ENCODE assay signal across 8 cellular contexts in the genomic region with DNA sequence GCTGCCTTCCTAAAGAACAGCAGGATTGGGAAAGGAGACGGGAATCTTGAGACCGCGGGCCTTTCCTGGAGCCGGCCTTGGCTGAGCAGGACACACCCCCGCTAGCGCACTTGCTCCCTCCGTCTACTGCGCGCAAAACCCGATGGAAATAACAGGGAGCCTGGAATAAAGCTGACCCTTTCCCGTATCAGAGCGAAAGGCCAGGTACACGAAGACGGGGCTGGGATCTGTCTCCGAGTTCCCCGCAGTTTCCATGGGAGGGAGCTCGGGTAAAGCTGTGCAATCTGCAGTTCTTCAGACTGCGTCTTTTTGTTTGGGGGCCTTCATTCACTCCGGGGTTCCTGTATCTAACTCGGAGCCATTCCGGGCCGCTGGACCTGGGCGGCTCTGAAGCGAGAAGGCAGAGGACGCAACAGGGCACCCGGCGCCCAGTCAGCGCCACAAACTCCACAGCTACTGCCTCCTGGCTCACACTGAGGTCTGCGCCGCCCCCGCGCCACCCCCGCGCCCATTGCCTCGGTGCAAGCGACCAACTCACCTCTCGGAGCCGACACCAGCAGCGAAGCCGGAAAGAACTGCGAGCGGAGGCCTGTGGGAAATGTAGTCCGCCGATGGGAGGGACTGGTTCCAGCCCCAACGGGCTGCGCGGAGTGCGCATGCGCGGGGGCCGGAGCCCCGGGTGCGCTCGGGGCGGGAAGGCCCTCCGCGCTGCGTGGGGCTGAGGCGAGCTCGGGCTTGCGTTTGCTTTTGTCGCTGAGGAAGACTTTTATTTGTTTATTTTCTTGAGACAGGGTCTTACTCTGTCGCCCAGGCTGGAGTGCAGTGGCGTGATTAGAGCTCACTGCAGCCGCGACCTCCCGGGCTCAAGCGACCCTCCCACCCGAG. TPM values are rescaled to one million over a fixed set of nuclear protein-coding genes. Genes with fewer than 3 reads are reported as not detected.
A peak's percentile ranks its signal among the peaks of the same experiment; 100 is the strongest.
DNase-seq lines count a peak whose midpoint lies in the region; ATAC-seq, FAIRE-seq and TF ChIP-seq lines count a peak whose summit lies in the region.

A gene (minus strand): TSS at position 577 of the 885 bp plus-strand sequence. CDS start 11,309 bp downstream, outside the sequence.

- H3K79me2 ChIP-seq in keratinocyte (ENCODE audit: control insufficient read depth, insufficient read depth, low read length) = no peaks in the 10 kb centered on the region

- peak; percentile 93 for ATAC-seq in GM18909 (IDR thresholded peaks at IDR 0.05; ENCODE audit: poor library complexity, unreplicated experiment)
- ATAC-seq in HG03159 (IDR thresholded peaks at IDR 0.05; ENCODE audit: unreplicated experiment) = peak; percentile 99
- ATAC-seq in activated CD4-positive, CD25-positive, alpha-beta regulatory T cell treated with anti-CD3 and anti-CD28 coated beads, Interleukin-2, amount 50 U/mL, for 24 hours = peak; percentile 100

- H2AFZ ChIP-seq in keratinocyte (ENCODE audit: control insufficient read depth, low read length) = peak within 1 kb of the TSS; percentile 99

- H3K9me3 ChIP-seq in keratinocyte (ENCODE audit: control insufficient read depth, low read depth, low read length) = no peaks in the 10 kb centered on the region

- H3K4me1 ChIP-seq in keratinocyte (ENCODE audit: control insufficient read depth, extremely low read depth, insufficient read depth, low read length) = peaks cover 11% of the 10 kb centered on the region

- no peaks in the 10 kb centered on the region for H3K9me1 ChIP-seq in keratinocyte (ENCODE audit: control insufficient read depth, extremely low read depth, insufficient read depth, low read length)

- H3K36me3 ChIP-seq in keratinocyte (ENCODE audit: control insufficient read depth in 2 of 2, extremely low read depth in 1 of 2, insufficient read depth in 2 of 2, low read length in 2 of 2) = no peaks in the 10 kb centered on the region

- FAIRE-seq in keratinocyte (lab: Jason Lieb, UNC) = peak; percentile 46

- peak within 1 kb of the TSS; percentile 84 for H3K4me2 ChIP-seq in keratinocyte (ENCODE audit: control insufficient read depth, extremely low read depth, insufficient read depth, low read depth, low read length)

- dilution Hi-C loops in keratinocyte (cut with MboI; ENCODE audit: extremely low pct_ligation_motif_present, low sequenced_read_pairs) = no loop called here

- H3K27ac ChIP-seq in keratinocyte (ENCODE audit: control insufficient read depth, insufficient read depth, low read length) = peak within 1 kb of the TSS; percentile 74

- peak; percentile 100 for DNase-seq in AG08395 (ENCODE audit: low spot score)
- DNase-seq in NCI-H226 = peak; percentile 93
- DNase-seq in cerebellar nuclear complex (lab: John Stamatoyannopoulos, UW) = peak; percentile 48 to 87
- peak; percentile 71 for DNase-seq in keratinocyte (ENCODE audit: low read depth, low spot score)
- peak; percentile 87 to 92 (median 91) for DNase-seq in stimulated activated CD4-positive, alpha-beta T cell treated with anti-CD3 and anti-CD28 coated beads, Interleukin-12 subunit alpha, Interleukin-12 subunit beta, amount 100 ng/mL, for 48 hours (ENCODE audit: low read depth in 2 of 3, low spot score in 1 of 3)

- peak; percentile 17 to 55 (median 38) for TF ChIP-seq CTCF in keratinocyte (optimal IDR thresholded peaks at IDR 0.05 in 1 of 3, IDR thresholded peaks at IDR 0.05 in 1 of 3, conservative IDR thresholded peaks at IDR 0.05 in 1 of 3; ENCODE audit: extremely low read depth in 1 of 3, insufficient read depth in 2 of 3, low read length in 3 of 3)

- H3K4me3 ChIP-seq in keratinocyte (ENCODE audit: control insufficient read depth in 2 of 3, extremely low read depth in 1 of 3, insufficient read depth in 2 of 3, low read depth in 1 of 3, low read length in 3 of 3) = peak within 1 kb of the TSS; percentile 79 to 96 (median 95)

- H4K20me1 ChIP-seq in keratinocyte (ENCODE audit: control insufficient read depth, extremely low read depth, insufficient read depth, low read length) = no peaks in the 10 kb centered on the region

- peak within 1 kb of the TSS; percentile 89 for H3K9ac ChIP-seq in keratinocyte (ENCODE audit: control insufficient read depth, extremely low read depth, insufficient read depth, low read length)

- no peaks in the 10 kb centered on the region for H3K27me3 ChIP-seq in keratinocyte (ENCODE audit: control insufficient read depth, extremely low read depth, insufficient read depth, low read length)

RNA-seq across cellular contexts. Expression of the gene that starts here (rescaled TPM):
- 0.62 to 0.96 TPM (median 0.88 TPM) in 3 replicates for polyA plus RNA-seq in keratinocyte
- 1.2 TPM for polyA plus RNA-seq in keratinocyte (2011; ENCODE audit: low read depth)
- 0.23 and 0.49 TPM in 2 replicates for polyA plus RNA-seq in keratinocyte (2011; cell fraction: cytosol; rRNA removed)
- 1.7 and 1.9 TPM in 2 replicates for polyA plus RNA-seq in keratinocyte (2011; cell fraction: nucleus; rRNA removed)
- 0.32 and 0.86 TPM in 2 replicates for polyA plus RNA-seq in keratinocyte (2012; ENCODE audit: low replicate concordance)
- polyA minus RNA-seq in keratinocyte = 0.16 to 2.1 TPM (median 1.3 TPM) in 3 replicates
- 0.38 TPM for polyA minus RNA-seq in keratinocyte (2011; cell fraction: cytosol; rRNA and poly(A)+ RNA removed)
- polyA minus RNA-seq in keratinocyte (2011; cell fraction: nucleus; rRNA and poly(A)+ RNA removed) = 1.2 and 2.6 TPM in 2 replicates

Comparison
In these comparisons a context has a peak if more than half of its experiments do, and no peak if none do; other contexts are left out.
1. Peak in every context shown above with its lines: DNase-seq, ATAC-seq, H3K4me3 ChIP-seq and H3K27ac ChIP-seq.